9 cellular contexts compared by ENCODE assay signal in the genomic region with DNA sequence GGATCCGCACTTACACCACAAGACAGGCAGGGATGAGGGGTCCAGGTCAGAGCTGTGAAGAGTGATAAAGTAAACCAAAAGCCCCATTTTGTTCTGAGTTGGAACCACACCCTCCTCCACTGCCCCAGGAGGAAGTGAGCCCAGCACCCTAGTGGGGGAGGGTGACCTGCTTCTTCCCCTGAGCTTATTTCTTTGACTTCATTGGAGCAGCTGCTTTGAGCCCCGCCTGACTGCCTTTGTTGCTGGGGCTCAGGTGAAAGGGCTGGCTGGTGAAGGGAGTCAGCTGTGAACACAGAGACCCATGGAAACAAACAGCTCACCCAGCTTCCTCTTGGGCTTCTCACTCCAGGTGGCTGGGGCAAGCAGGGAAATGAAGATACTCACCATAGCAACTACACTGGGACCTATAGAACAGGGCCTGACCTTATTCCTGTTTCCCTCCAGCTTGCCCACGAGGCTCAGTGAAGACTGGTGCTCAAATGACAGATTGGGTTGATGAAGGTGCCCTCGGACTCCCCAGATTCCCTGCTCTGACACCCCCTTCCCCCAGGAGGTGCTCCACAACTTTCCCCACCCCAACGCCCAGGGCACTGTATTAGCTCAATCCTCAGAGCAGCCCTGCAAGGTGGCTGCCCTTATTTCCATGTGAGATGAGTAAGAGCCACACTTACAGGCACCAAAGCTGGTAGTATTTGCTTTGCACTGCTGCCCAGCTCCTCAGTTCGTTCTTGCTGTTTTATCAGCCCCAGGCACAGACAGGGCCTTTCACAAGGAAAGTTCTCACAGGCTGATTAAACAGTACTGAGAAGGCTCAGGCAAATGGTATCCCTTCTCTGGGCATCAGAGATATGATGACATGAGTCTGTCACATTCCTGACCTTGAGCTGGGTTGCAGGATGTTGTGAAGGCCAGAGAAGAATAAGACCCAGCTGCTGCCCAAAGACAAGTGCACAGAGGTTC. TPM values are rescaled to one million over a fixed set of nuclear protein-coding genes. Genes with fewer than 3 reads are reported as not detected.
DNase-seq lines count a peak whose midpoint lies in the region; ATAC-seq and TF ChIP-seq lines count a peak whose summit lies in the region.
"Had no signal": no experiment of that assay in that cellular context is flagged by ENCODE, and none has a peak within 500 bp of the region (broad histone marks: within the 10 kb centered on the region; RNA-seq: fewer than 3 reads in every experiment).

No MANE protein-coding gene starts in this region.

- ATAC-seq in HG03442 (IDR thresholded peaks at IDR 0.05; ENCODE audit: unreplicated experiment) (peak; percentile 41), RWPE2 (ENCODE audit: low read depth) (no peak), left colon (peak; percentile 61)

- intact Hi-C loops in left colon (cut with DNase I, micrococcal nuclease) = no loop called here

- H3K4me1 ChIP-seq in RWPE2 (ENCODE audit: insufficient read depth, poor library complexity, severe bottlenecking) = peaks cover 11% of the 10 kb centered on the region
- H3K4me1 ChIP-seq in trophoblast cell (ENCODE audit: control insufficient read depth in 1 of 2, insufficient read depth in 2 of 2, low read length in 2 of 2) = peaks cover 5 to 17% of the 10 kb centered on the region in 2 experiments

- no peak overlapping the region for H3K18ac ChIP-seq in trophoblast cell (ENCODE audit: low read length)

- H3K27me3 ChIP-seq in RWPE2 (ENCODE audit: insufficient read depth, poor library complexity, severe bottlenecking) (no peaks in the 10 kb centered on the region), trophoblast cell (ENCODE audit: insufficient read depth, low read length) (no peaks in the 10 kb centered on the region)

- H3K27ac ChIP-seq in RWPE2 (ENCODE audit: poor library complexity, severe bottlenecking) = peak overlapping the region; percentile 9
- H3K27ac ChIP-seq in trophoblast cell (ENCODE audit: low read depth, low read length) = no peak overlapping the region

- H3K14ac ChIP-seq in trophoblast cell (ENCODE audit: low read length) = no peak overlapping the region

- H3K4me2 ChIP-seq in trophoblast cell (ENCODE audit: low read length) = no peak overlapping the region

- no peak overlapping the region for H4K91ac ChIP-seq in trophoblast cell (ENCODE audit: low read depth, low read length)

- H3K23ac ChIP-seq in trophoblast cell (ENCODE audit: low read length) = no peak overlapping the region

- no CpG with 5 or more reads among the region's 6 CpGs for WGBS in trophoblast cell (ENCODE audit: extremely low coverage, insufficient coverage, insufficient read length)

- H3K79me2 ChIP-seq in trophoblast cell (ENCODE audit: control insufficient read depth, insufficient read depth, low read length, poor library complexity) = peaks cover 2% of the 10 kb centered on the region

- H2AK5ac ChIP-seq in trophoblast cell (ENCODE audit: low read length) = no peak overlapping the region

- no peak overlapping the region for H2BK5ac ChIP-seq in trophoblast cell (ENCODE audit: low read depth, low read length, poor library complexity)

- H3K36me3 ChIP-seq in RWPE2 (ENCODE audit: low read depth) = no peaks in the 10 kb centered on the region
- H3K36me3 ChIP-seq in trophoblast cell (ENCODE audit: control insufficient read depth in 1 of 2, insufficient read depth in 2 of 2, low read length in 2 of 2) = peaks cover 15 to 27% of the 10 kb centered on the region in 2 experiments

- TF ChIP-seq CTCF in RWPE2 (IDR thresholded peaks at IDR 0.05; ENCODE audit: poor library complexity, severe bottlenecking) = no peak

- no peak overlapping the region for H3K4ac ChIP-seq in trophoblast cell (ENCODE audit: low read depth, low read length)

- no peaks in the 10 kb centered on the region for H3K9me3 ChIP-seq in RWPE2 (ENCODE audit: severe bottlenecking)
- H3K9me3 ChIP-seq in trophoblast cell (ENCODE audit: insufficient read depth, low read depth, low read length) = no peaks in the 10 kb centered on the region

- no peak overlapping the region for H4K8ac ChIP-seq in trophoblast cell (ENCODE audit: low read depth, low read length)

- H2BK120ac ChIP-seq in trophoblast cell (ENCODE audit: insufficient read depth, low read length, poor library complexity) = no peak overlapping the region

- H2BK12ac ChIP-seq in trophoblast cell (ENCODE audit: low read length) = no peak overlapping the region

- DNase-seq in Ammon's horn (ENCODE audit: low spot score) = peak; percentile 47
- peak; percentile 90 for DNase-seq in GM19238 (ENCODE audit: insufficient read length, low spot score)
- no peak for DNase-seq in RWPE2 (ENCODE audit: low spot score)
- peak; percentile 64 for DNase-seq in activated naive CD4-positive, alpha-beta T cell treated with anti-CD3 and anti-CD28 coated beads, Interleukin-2, amount 50 U/mL, for 16 hours
- DNase-seq in left colon = peak; percentile 79 to 83
- DNase-seq in stimulated activated CD8-positive, alpha-beta memory T cell treated with anti-CD3 and anti-CD28 coated beads, Interleukin-2, amount 100 ng/mL, for 1 hour (ENCODE audit: low read depth in 2 of 2) = peak; percentile 46 to 62
- no peak for DNase-seq in trophoblast cell

- no peak overlapping the region for H2AFZ ChIP-seq in trophoblast cell (ENCODE audit: insufficient read depth, low read length, poor library complexity)

- H4K12ac ChIP-seq in trophoblast cell (ENCODE audit: low read depth, low read length) = no peak overlapping the region

- H3K79me1 ChIP-seq in trophoblast cell (ENCODE audit: low read length) = peaks cover 5% of the 10 kb centered on the region

- H3K9ac ChIP-seq in trophoblast cell (ENCODE audit: low read length) = no peak overlapping the region

- H3K4me3 ChIP-seq in RWPE2 (ENCODE audit: severe bottlenecking) (no peak overlapping the region), trophoblast cell (ENCODE audit: low read depth, low read length) (no peak overlapping the region)

RNA-seq across cellular contexts. Expression of a gene that starts 2.4 kb away (rescaled TPM):
- total RNA-seq in left colon = 10 to 100 TPM; 33.9 to 46.7 TPM
- polyA plus RNA-seq in trophoblast cell (2013) = 30.8 and 31.1 TPM in 2 replicates

RNA-seq across cellular contexts. Expression of a gene that starts 28.6 kb away (rescaled TPM):
- total RNA-seq in left colon = 1 to 10 TPM; 1.1 to 2.4 TPM
- 0.31 and 0.35 TPM in 2 replicates for polyA plus RNA-seq in trophoblast cell (2013)

RNA-seq across cellular contexts. Expression of a gene that starts 29.5 kb away (rescaled TPM):
- not detected for total RNA-seq in left colon
- polyA plus RNA-seq in trophoblast cell (2013) = 0.03 and 0.05 TPM in 2 replicates
- total RNA-seq: glomerular endothelial cell had no signal

Comparison
In these comparisons a context has a peak if more than half of its experiments do, and no peak if none do; other contexts are left out.
1. DNase-seq: peak in Ammon's horn (single experiment), GM19238 (single experiment), activated naive CD4-positive, alpha-beta T cell treated with anti-CD3 and anti-CD28 coated beads, Interleukin-2, amount 50 U/mL, for 16 hours (single experiment), left colon (2 of 2) and stimulated activated CD8-positive, alpha-beta memory T cell treated with anti-CD3 and anti-CD28 coated beads, Interleukin-2, amount 100 ng/mL, for 1 hour (2 of 2); none in RWPE2 (single experiment) and trophoblast cell (0 of 2).